Comparison of ENCODE assay signal across 2 cellular contexts in genomic region chr1:48232722-48233121, GRCh38.
TF ChIP-seq lines count a peak whose summit lies in the region.

No MANE protein-coding gene starts in this region.

TF ChIP-seq in HEK293, 187 proteins besides CTCF, POLR2A, EP300 and RAD21:
- TF ChIP-seq ZFHX2 (tag by site-specific recombination; conservative IDR thresholded peaks at IDR 0.05), result no peak
- no peak for TF ChIP-seq ZNF692 (tag by site-specific recombination; IDR thresholded peaks at IDR 0.05)
- no peak for TF ChIP-seq ZNF544 (tag by site-specific recombination; IDR thresholded peaks at IDR 0.05)
- peak; percentile 68 for TF ChIP-seq ZNF366 (tag by site-specific recombination; conservative IDR thresholded peaks at IDR 0.05)

TF ChIP-seq in K562, 482 proteins besides CTCF, POLR2A, EP300 and RAD21:
- no peak for TF ChIP-seq TFAP4 (CRISPR knock-in tag; IDR thresholded peaks at IDR 0.05; ENCODE audit: borderline replicate concordance)
- peak; percentile 79 for TF ChIP-seq ZNF512 (tag; IDR thresholded peaks at IDR 0.05)
